In the genomic region with DNA sequence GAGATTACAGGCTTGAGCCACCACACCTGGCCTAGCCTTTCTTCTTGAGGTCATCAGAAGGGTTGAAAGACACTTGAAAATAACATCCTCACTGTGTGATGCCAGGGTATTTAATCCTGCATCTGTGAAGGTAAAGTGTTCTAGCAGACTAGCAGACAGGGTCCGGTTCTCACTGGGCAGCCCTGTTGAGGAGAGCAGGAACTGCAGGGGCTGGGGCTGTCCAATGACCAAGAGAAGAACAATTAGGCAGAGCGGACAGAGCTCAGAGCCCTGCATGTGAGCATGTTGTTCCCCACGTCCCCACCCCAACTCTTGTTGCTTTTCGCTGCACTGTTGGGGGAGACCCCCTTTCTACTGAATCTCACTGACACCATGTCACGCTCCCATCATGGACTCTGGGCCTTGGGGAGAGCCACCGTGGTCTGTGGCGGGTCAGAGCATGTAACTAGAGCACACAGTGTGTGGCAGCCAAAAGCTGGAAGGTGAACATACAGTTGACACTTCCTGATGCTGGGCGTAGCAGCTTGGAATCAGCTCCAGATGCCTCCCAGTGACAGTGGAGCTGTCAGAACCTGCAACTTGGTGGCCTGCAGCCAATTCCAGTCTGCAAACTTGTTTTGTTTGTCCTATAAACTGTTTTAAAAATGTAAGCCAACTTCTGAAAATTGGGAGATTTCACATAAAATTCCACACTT, we compare ENCODE assay signal across 6 cellular contexts. TPM values are rescaled to one million over a fixed set of nuclear protein-coding genes. Genes with fewer than 3 reads are reported as not detected.
"Had no signal": no experiment of that assay in that cellular context is flagged by ENCODE, and none has a peak within 500 bp of the region (broad histone marks: within the 10 kb centered on the region; RNA-seq: fewer than 3 reads in every experiment).

No MANE protein-coding gene starts in this region.

RNA-seq across cellular contexts. Expression of a gene that starts 7.9 kb away (rescaled TPM):
- total RNA-seq: activated CD4-positive, alpha-beta T cell treated with anti-CD3 and anti-CD28 coated beads for 36 hours; activated T-helper 2 cell treated with anti-CD3 and anti-CD28 coated beads, Interferon-gamma antibody, Interleukin-2, Interleukin-4, amounts not matched to agents 10 μg/mL and 5 μg/mL and 100 μg/mL, durations not matched to agents 14 hours and 24 hours and 36 hours; ascending aorta; cardiac septum; OCI-LY7; SJSA1 had no signal
